7 cellular contexts compared by ENCODE assay signal in the genomic region with DNA sequence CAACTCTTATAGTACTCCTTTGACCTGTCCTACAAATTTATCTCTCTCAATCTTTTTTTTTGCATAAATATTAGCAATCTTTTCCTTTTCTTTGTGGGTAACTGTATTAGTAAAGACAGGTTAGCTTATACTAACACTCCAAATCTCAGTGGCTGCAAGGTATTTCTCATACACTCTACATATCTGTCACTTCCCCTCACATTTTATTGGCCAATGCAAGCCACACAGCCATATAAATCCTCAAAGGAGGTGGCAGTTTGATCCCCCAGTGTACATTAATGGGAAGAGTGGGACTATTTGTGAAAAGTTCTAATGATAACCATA. TPM values are rescaled to one million over a fixed set of nuclear protein-coding genes. Genes with fewer than 3 reads are reported as not detected.
DNase-seq lines count a peak whose midpoint lies in the region; ATAC-seq, FAIRE-seq and TF ChIP-seq lines count a peak whose summit lies in the region.

No MANE protein-coding gene starts in this region.

- no peaks in the 10 kb centered on the region for H3K9me1 ChIP-seq in K562 (ENCODE audit: control insufficient read depth, insufficient read depth, low read length)

- H2AK5ac ChIP-seq in neuronal stem cell (ENCODE audit: low read depth, low read length), result no peak overlapping the region

- peak overlapping the region in 1 of 2 experiments; percentile 70; a peak in 2 of 4 replicates for H3K9ac ChIP-seq in K562 (ENCODE audit: insufficient read depth in 1 of 2, low read depth in 2 of 2, low read length in 2 of 2)
- no peak overlapping the region for H3K9ac ChIP-seq in neuronal stem cell (ENCODE audit: low read depth, low read length, poor library complexity)

- intact Hi-C loops in K562 (cut with micrococcal nuclease), result no loop called here

- POLR2A ChIA-PET in K562 (lab: Yijun Ruan, JAX), result interaction anchor here (0.7 to 2.0 kb wide), 9 partner anchors 8 to 186 kb away, joined by 3 to 9 read pairs (median 4); no protein-coding TSS in a partner anchor

- no peak overlapping the region for H3K4ac ChIP-seq in neuronal stem cell (ENCODE audit: low read length)

- no peak overlapping the region for H2BK12ac ChIP-seq in neuronal stem cell (ENCODE audit: low read length)

- H2BK5ac ChIP-seq in neuronal stem cell (ENCODE audit: low read length), result no peak overlapping the region

- H3K79me2 ChIP-seq in K562 (ENCODE audit: control insufficient read depth, insufficient read depth, low read length), result peaks cover 7% of the 10 kb centered on the region; the same call in 1 of the 3 replicates
- H3K79me2 ChIP-seq in osteoblast (ENCODE audit: insufficient read depth, low read length), result no peaks in the 10 kb centered on the region

- no peaks in the 10 kb centered on the region for H3K27me3 ChIP-seq in K562 (ENCODE audit: control insufficient read depth in 2 of 2, insufficient read depth in 2 of 2, low read length in 2 of 2)
- H3K27me3 ChIP-seq in osteoblast (ENCODE audit: insufficient read depth, low read length), result no peaks in the 10 kb centered on the region
- no peaks in the 10 kb centered on the region for H3K27me3 ChIP-seq in neuronal stem cell (ENCODE audit: control insufficient read depth in 3 of 3, insufficient read depth in 3 of 3, low read depth in 1 of 3, low read length in 3 of 3)

- H2AFZ ChIP-seq in K562 (ENCODE audit: low read depth, low read length), result peak overlapping the region; percentile 94
- peak overlapping the region; percentile 90 for H2AFZ ChIP-seq in osteoblast (ENCODE audit: low read length)
- H2AFZ ChIP-seq in neuronal stem cell (ENCODE audit: low read length), result no peak overlapping the region

- no peak for TF ChIP-seq RAD21 in K562 (CRISPR knock-in tag; conservative IDR thresholded peaks at IDR 0.05 in 1 of 2, IDR thresholded peaks at IDR 0.05 in 1 of 2)

- no peak for FAIRE-seq in K562 (lab: Jason Lieb, UNC)

- H4K20me1 ChIP-seq in K562 (replicated peaks; ENCODE audit: control insufficient read depth, insufficient read depth, low read length) (no peaks in the 10 kb centered on the region), osteoblast (ENCODE audit: insufficient read depth, low read length) (no peaks in the 10 kb centered on the region)

- no peak overlapping the region for H3K14ac ChIP-seq in neuronal stem cell (ENCODE audit: low read length)

- no peak for TF ChIP-seq EP300 in K562 (IDR thresholded peaks at IDR 0.05; ENCODE audit: low read length)

- CTCF ChIA-PET in K562 (lab: Yijun Ruan, JAX; ENCODE audit: low intra/inter-chr PET ratio), result interaction anchor here (1.2 kb wide), 1 partner anchor 16 kb away, joined by 3 read pairs; no protein-coding TSS in a partner anchor

- H3K36me3 ChIP-seq in K562 (ENCODE audit: control insufficient read depth, insufficient read depth, low read length) (no peaks in the 10 kb centered on the region), osteoblast (ENCODE audit: insufficient read depth, low read length) (no peaks in the 10 kb centered on the region), neuronal stem cell (replicated peaks in 1 of 2; ENCODE audit: control insufficient read depth in 2 of 2, insufficient read depth in 2 of 2, low read length in 2 of 2) (no peaks in the 10 kb centered on the region)

- H2BK120ac ChIP-seq in neuronal stem cell (ENCODE audit: low read depth, low read length), result no peak overlapping the region

- no peak for TF ChIP-seq CTCF in K562 (IDR thresholded peaks at IDR 0.05 in 2 of 3, conservative IDR thresholded peaks at IDR 0.05 in 1 of 3; ENCODE audit: insufficient read depth in 2 of 3, low read depth in 1 of 3, low read length in 3 of 3)
- no peak for TF ChIP-seq CTCF in osteoblast (IDR thresholded peaks at IDR 0.05; ENCODE audit: extremely low read depth, low read depth, low read length)

- BruUV-seq in K562 (replicated peaks; lab: Mats Ljungman, UMichigan), result no TSS peak

- in situ Hi-C loops in K562 (cut with MboI), result loop anchor here (5.0 kb wide), 1 partner anchor 160 kb away; no protein-coding TSS in a partner anchor

- H2BK15ac ChIP-seq in neuronal stem cell (ENCODE audit: low read length), result no peak overlapping the region

- no peaks in the 10 kb centered on the region for H3K79me1 ChIP-seq in neuronal stem cell (ENCODE audit: low read depth, low read length)

- H3K23ac ChIP-seq in neuronal stem cell (ENCODE audit: low read depth, low read length, poor library complexity), result no peak overlapping the region

- H4K8ac ChIP-seq in neuronal stem cell (ENCODE audit: low read depth, low read length), result no peak overlapping the region

- H4K91ac ChIP-seq in neuronal stem cell (ENCODE audit: low read depth, low read length, poor library complexity), result no peak overlapping the region

- DNase-seq in K562 (ENCODE audit: extremely low read depth in 1 of 4, low spot score in 3 of 4), result peak in 1 of 4 experiments; percentile 55
- no peak for DNase-seq in osteoblast (ENCODE audit: insufficient read length, low spot score, missing footprints)
- DNase-seq in NCI-H524 treated with DMSO at 0.1 percent for 48 hours (lab: John Stamatoyannopoulos, UW), result no peak
- DNase-seq in iPS-NIHi11 (ENCODE audit: low spot score), result no peak
- no peak for DNase-seq in neuronal stem cell (ENCODE audit: low spot score)

- H3K4me1 ChIP-seq in K562 (replicated peaks in 1 of 2; ENCODE audit: control insufficient read depth in 2 of 2, insufficient read depth in 2 of 2, low read length in 2 of 2) (peaks cover 18 to 57% of the 10 kb centered on the region in 2 experiments), osteoblast (ENCODE audit: insufficient read depth, low read length) (peaks cover 5% of the 10 kb centered on the region), neuronal stem cell (ENCODE audit: control insufficient read depth in 2 of 2, insufficient read depth in 1 of 2, low read depth in 1 of 2, low read length in 2 of 2) (no peaks in the 10 kb centered on the region)

- peak overlapping the region; percentile 15 for H3K4me3 ChIP-seq in K562
- peak overlapping the region; percentile 68 for H3K4me3 ChIP-seq in osteoblast (ENCODE audit: insufficient read depth, low read length)
- H3K4me3 ChIP-seq in neuronal stem cell (ENCODE audit: low read length in 2 of 2), result no peak overlapping the region

- H3K18ac ChIP-seq in neuronal stem cell (ENCODE audit: low read length), result no peak overlapping the region

- H3K4me2 ChIP-seq in K562 (ENCODE audit: insufficient read depth, low read length), result peak overlapping the region; percentile 75
- H3K4me2 ChIP-seq in osteoblast (ENCODE audit: insufficient read depth, low read length), result peak overlapping the region; percentile 83
- H3K4me2 ChIP-seq in neuronal stem cell (ENCODE audit: insufficient read depth, low read length, poor library complexity, severe bottlenecking), result no peak overlapping the region

- H3K9me3 ChIP-seq in K562 (replicated peaks; ENCODE audit: control insufficient read depth, insufficient read depth, low read depth, low read length), result no peaks in the 10 kb centered on the region
- H3K9me3 ChIP-seq in osteoblast (ENCODE audit: low read depth, low read length), result no peaks in the 10 kb centered on the region
- no peaks in the 10 kb centered on the region for H3K9me3 ChIP-seq in neuronal stem cell (replicated peaks in 1 of 2; ENCODE audit: control insufficient read depth in 2 of 2, insufficient read depth in 1 of 2, low read depth in 1 of 2, low read length in 2 of 2)

- TF ChIP-seq POLR2A in K562 (conservative IDR thresholded peaks at IDR 0.05), result no peak

- ATAC-seq in GM21381 (IDR thresholded peaks at IDR 0.05; ENCODE audit: unreplicated experiment) (peak; percentile 29), HG03439 (IDR thresholded peaks at IDR 0.05; ENCODE audit: unreplicated experiment) (peak; percentile 28), K562 (peak; percentile 66)

- peak overlapping the region; percentile 76 for H3K27ac ChIP-seq in K562 (ENCODE audit: extremely low read depth, low read depth, low read length)
- peak overlapping the region; percentile 60 for H3K27ac ChIP-seq in osteoblast (ENCODE audit: low read depth, low read length)
- H3K27ac ChIP-seq in neuronal stem cell (replicated peaks; ENCODE audit: low read length), result no peak overlapping the region

TF ChIP-seq in K562, 482 proteins besides CTCF, POLR2A, EP300 and RAD21 (continues in another document):
- TF ChIP-seq, protein P1, sequence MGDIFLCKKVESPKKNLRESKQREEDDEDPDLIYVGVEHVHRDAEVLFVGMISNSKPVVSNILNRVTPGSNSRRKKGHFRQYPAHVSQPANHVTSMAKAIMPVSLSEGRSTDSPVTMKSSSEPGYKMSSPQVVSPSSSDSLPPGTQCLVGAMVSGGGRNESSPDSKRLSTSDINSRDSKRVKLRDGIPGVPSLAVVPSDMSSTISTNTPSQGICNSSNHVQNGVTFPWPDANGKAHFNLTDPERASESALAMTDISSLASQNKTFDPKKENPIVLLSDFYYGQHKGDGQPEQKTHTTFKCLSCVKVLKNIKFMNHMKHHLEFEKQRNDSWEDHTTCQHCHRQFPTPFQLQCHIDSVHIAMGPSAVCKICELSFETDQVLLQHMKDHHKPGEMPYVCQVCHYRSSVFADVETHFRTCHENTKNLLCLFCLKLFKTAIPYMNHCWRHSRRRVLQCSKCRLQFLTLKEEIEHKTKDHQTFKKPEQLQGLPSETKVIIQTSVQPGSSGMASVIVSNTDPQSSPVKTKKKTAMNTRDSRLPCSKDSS (IDR thresholded peaks at IDR 0.05; ENCODE audit: low read depth, partially characterized antibody), result no peak
- TF ChIP-seq TAL1 (IDR thresholded peaks at IDR 0.05) (no peak), SMARCB1 (IDR thresholded peaks at IDR 0.05; ENCODE audit: insufficient read length, low read depth) (no peak), ZSCAN32 (CRISPR knock-in tag; IDR thresholded peaks at IDR 0.05) (no peak), BRD4 (IDR thresholded peaks at IDR 0.05) (no peak)

RNA-seq across cellular contexts. Expression of a gene that starts 42.6 kb away (rescaled TPM):
- total RNA-seq in K562 (2011; cell fraction: chromatin; rRNA removed; ENCODE audit: low replicate concordance), result 50.8 and 171 TPM in 2 replicates
- 21.7 and 26.6 TPM in 2 replicates for total RNA-seq in K562 (2011; cell fraction: nucleolus; rRNA removed)
- 72.6 and 106 TPM in 2 replicates for total RNA-seq in K562 (2011; cell fraction: nucleoplasm; rRNA removed)
- 33.0 and 34.4 TPM in 2 replicates for total RNA-seq in K562 (2014; rRNA removed)
- 57.1 and 62.6 TPM in 2 replicates for total RNA-seq in K562 (2014; rRNA removed; fragmentation: Illumina TruSeq; extraction: Trizol)
- 51.5 and 55.1 TPM in 2 replicates for total RNA-seq in K562 (2015; rRNA removed; fragmentation: Illumina TruSeq; extraction: Trizol)
- 47.4 and 47.8 TPM in 2 replicates for total RNA-seq in K562 (2021)
- polyA plus RNA-seq in K562 (2011; rRNA removed), result 61.6 and 99.5 TPM in 2 replicates
- 16.1 and 24.9 TPM in 2 replicates for polyA plus RNA-seq in K562 (2011; cell fraction: cytosol; rRNA removed)
- 39.1 and 51.7 TPM in 2 replicates for polyA plus RNA-seq in K562 (2011; cell fraction: nucleus; rRNA removed)
- polyA plus RNA-seq in K562 (2012), result 32.5 and 74.9 TPM in 2 replicates
- 41.9 and 43.1 TPM in 2 replicates for polyA plus RNA-seq in K562 (2014; fragmentation: Illumina TruSeq; extraction: Trizol)
- 100 to 1,000 TPM; 108 to 110 TPM for polyA plus RNA-seq in K562 (2014; fragmentation: Nextera tagmentation; extraction: Ambion mirVana)
- polyA plus RNA-seq in K562 (2014; rRNA removed), result 47.3 and 48.0 TPM in 2 replicates
- 67.8 and 85.7 TPM in 2 replicates for polyA minus RNA-seq in K562 (2011; rRNA and poly(A)+ RNA removed)
- polyA minus RNA-seq in K562 (2011; cell fraction: cytosol; rRNA and poly(A)+ RNA removed), result 20.5 and 31.8 TPM in 2 replicates
- polyA minus RNA-seq in K562 (2011; cell fraction: nucleus; rRNA and poly(A)+ RNA removed), result 45.6 and 53.3 TPM in 2 replicates
- 12.3 and 17.7 TPM in 2 replicates for total RNA-seq in osteoblast
- polyA plus RNA-seq in neuronal stem cell (2013, experiment 1 of 2), result 27.9 TPM
- 28.0 TPM for polyA plus RNA-seq in neuronal stem cell (2013, experiment 2 of 2)

Comparison
In these comparisons a context has a peak if more than half of its experiments do, and no peak if none do; other contexts are left out.
1. H3K4me3 ChIP-seq: peak in K562 (single experiment) and osteoblast (single experiment); none in neuronal stem cell (0 of 2).
2. Peak in every context shown above with its lines, with median percentiles within 50 percentile points of each other: ATAC-seq.